Comparison of ENCODE assay signal across 11 cellular contexts in genomic region chr7:128755816-128756476, GRCh38. TPM values are rescaled to one million over a fixed set of nuclear protein-coding genes. Genes with fewer than 3 reads are reported as not detected.
DNase-seq lines count a peak whose midpoint lies in the region; TF ChIP-seq lines count a peak whose summit lies in the region.
"Had no signal": no experiment of that assay in that cellular context is flagged by ENCODE, and none has a peak within 500 bp of the region (broad histone marks: within the 10 kb centered on the region; RNA-seq: fewer than 3 reads in every experiment).

No MANE protein-coding gene starts in this region.

- peaks cover 70% of the 10 kb centered on the region for H3K36me3 ChIP-seq in suprapubic skin

- H3K4me3 ChIP-seq in astrocyte of the cerebellum (ENCODE audit: low read depth, low read length) (no peak overlapping the region), suprapubic skin (no peak overlapping the region)

- WGBS in suprapubic skin = 66% methylated on average over 5 of the region's 5 CpGs

- no peaks in the 10 kb centered on the region for H3K27me3 ChIP-seq in suprapubic skin

- DNase-seq in NCI-H1092 (lab: John Stamatoyannopoulos, UW) = peak; percentile 70
- peak; percentile 20 for DNase-seq in astrocyte of the cerebellum (ENCODE audit: low read depth)
- peak; percentile 58 for DNase-seq in hepatic stellate cell (ENCODE audit: low spot score)
- no peak for DNase-seq in suprapubic skin (ENCODE audit: low spot score in 2 of 2)
- no peak for DNase-seq in stimulated activated naive CD4-positive, alpha-beta T cell (lab: John Stamatoyannopoulos, UW)
- no peak for DNase-seq in NK-92 (lab: John Stamatoyannopoulos, UW; ENCODE audit: unreplicated experiment)
- no peak for DNase-seq in germinal center (ENCODE audit: low spot score)
- no peak for DNase-seq in activated gamma-delta T cell treated with Interleukin-2 at 50 U/mL for 16 hours
- DNase-seq: midbrain, NCI-H2029 treated with DMSO at 0.1 percent for 48 hours had no signal

- in situ Hi-C loops in astrocyte of the cerebellum (cut with HindIII; ENCODE audit: low sequenced_read_pairs) = no loop called here

- no peak overlapping the region for H3K27ac ChIP-seq in suprapubic skin

- no peak for TF ChIP-seq POLR2A in suprapubic skin (IDR thresholded peaks at IDR 0.05)

- peaks cover 4% of the 10 kb centered on the region for H3K4me1 ChIP-seq in suprapubic skin

- no peaks in the 10 kb centered on the region for H3K9me3 ChIP-seq in suprapubic skin

- TF ChIP-seq EP300 in suprapubic skin (IDR thresholded peaks at IDR 0.05) = peak; percentile 51

- TF ChIP-seq CTCF in astrocyte of the cerebellum (IDR thresholded peaks at IDR 0.05; ENCODE audit: low read depth, low read length, missing control alignments) (no peak), suprapubic skin (IDR thresholded peaks at IDR 0.05) (no peak)

RNA-seq across cellular contexts. Expression of gene CALU, which starts 16.8 kb away (rescaled TPM):
- total RNA-seq in suprapubic skin = 10 to 100 TPM; 32.4 to 44.1 (median 36.7) TPM

RNA-seq across cellular contexts. Expression of gene OPN1SW, which starts 19.6 kb away (rescaled TPM):
- not detected for total RNA-seq in suprapubic skin
- total RNA-seq: T-helper 1 cell treated with Interleukin-12 subunit alpha and Interleukin-12 subunit beta and Interleukin-4 antibody, amounts not matched to agents 30 ng/mL and 1 ng/mL, for 36 hours had no signal

RNA-seq across cellular contexts. Expression of gene CCDC136, which starts 35.8 kb away (rescaled TPM):
- total RNA-seq in suprapubic skin = 1 to 10 TPM in 3 of 4 donors, under 1 TPM in 1; 0.95 to 4.8 (median 2.1) TPM

Comparison
In these comparisons a context has a peak if more than half of its experiments do, and no peak if none do; other contexts are left out.
1. DNase-seq: peak in NCI-H1092 (single experiment), astrocyte of the cerebellum (single experiment) and hepatic stellate cell (single experiment); none in suprapubic skin (0 of 2), stimulated activated naive CD4-positive, alpha-beta T cell (0 of 6), NK-92 (single experiment), germinal center (single experiment) and activated gamma-delta T cell treated with Interleukin-2 at 50 U/mL for 16 hours (single experiment).